Comparison of ENCODE assay signal across 32 cellular contexts in genomic region chr18:80163183-80163582, GRCh38.
"Had no signal": no experiment of that assay in that cellular context is flagged by ENCODE, and none has a peak within 500 bp of the region (broad histone marks: within the 10 kb centered on the region; RNA-seq: fewer than 3 reads in every experiment).

No MANE protein-coding gene starts in this region.

- H3K4me3 ChIP-seq: ascending aorta, breast epithelium, cardiac muscle cell, colonic mucosa, dorsolateral prefrontal cortex had no signal

- H3K27ac ChIP-seq: ascending aorta, breast epithelium, cardiac muscle cell, colonic mucosa, dorsolateral prefrontal cortex had no signal

- ATAC-seq: activated CD4-positive, alpha-beta T cell treated with anti-CD3 and anti-CD28 coated beads for 36 hours; activated naive CD4-positive, alpha-beta T cell treated with anti-CD3 and anti-CD28 coated beads, Interleukin-2, amount 50 U/mL, for 72 hours; esophagus mucosa; T-helper 17 cell had no signal

- H3K4me1 ChIP-seq: ascending aorta, breast epithelium, colonic mucosa had no signal

- H3K36me3 Mint-ChIP-seq: activated naive CD4-positive, alpha-beta T cell treated with anti-CD3 and anti-CD28 coated beads, Interleukin-2, amount 10 ng/mL, durations not matched to agents 7 days and 5 days; activated naive CD8-positive, alpha-beta T cell treated with anti-CD3 and anti-CD28 coated beads, Interleukin-2, amount 10 ng/mL, durations not matched to agents 7 days and 5 days had no signal

- H3K36me3 ChIP-seq: breast epithelium, cardiac muscle cell, colonic mucosa had no signal

- H3K27ac Mint-ChIP-seq: activated CD4-positive, alpha-beta memory T cell treated with anti-CD3 and anti-CD28 coated beads, Interleukin-2, amount 10 ng/mL, durations not matched to agents 7 days and 5 days; activated CD4-positive, alpha-beta T cell treated with anti-CD3 and anti-CD28 coated beads for 36 hours; activated CD4-positive, alpha-beta T cell treated with anti-CD3 and anti-CD28 coated beads, Interleukin-2, amount 10 ng/mL, durations not matched to agents 24 days and 14 days; activated naive CD4-positive, alpha-beta T cell treated with anti-CD3 and anti-CD28 coated beads, Interleukin-2, amount 10 ng/mL, durations not matched to agents 7 days and 5 days; activated naive CD4-positive, alpha-beta T cell treated with anti-CD3 and anti-CD28 coated beads, Interleukin-2, amount 50 U/mL, for 72 hours; activated naive CD8-positive, alpha-beta T cell treated with anti-CD3 and anti-CD28 coated beads, Interleukin-2, amount 10 ng/mL, durations not matched to agents 7 days and 5 days; activated T-helper 1 cell treated with anti-CD3 and anti-CD28 coated beads, Interleukin-12 subunit alpha, Interleukin-12 subunit beta, Interleukin-2, Interleukin-4 antibody, amounts not matched to agents 30 ng/mL and 10 ng/mL and 1 ng/mL, durations not matched to agents 14 hours and 24 hours and 36 hours; activated T-helper 2 cell treated with anti-CD3 and anti-CD28 coated beads, Interferon-gamma antibody, Interleukin-2, Interleukin-4, amounts not matched to agents 10 μg/mL and 5 μg/mL and 100 μg/mL, durations not matched to agents 14 hours and 24 hours and 36 hours; dendritic cell treated with granulocyte-macrophage colony-stimulating factor and Interleukin-4, amounts not matched to agents 40 ng/mL and 50 ng/mL, for 4 days; endodermal cell; T-helper 17 cell; T-helper 2 cell treated with Interferon-gamma antibody and Interleukin-4, amounts not matched to agents 5 μg/mL and 100 μg/mL, for 36 hours had no signal

- H3K9me3 ChIP-seq: breast epithelium, colonic mucosa had no signal

- H3K4me1 Mint-ChIP-seq: activated CD4-positive, alpha-beta T cell treated with anti-CD3 and anti-CD28 coated beads for 36 hours; activated CD4-positive, alpha-beta T cell treated with anti-CD3 and anti-CD28 coated beads, Interleukin-2, amount 10 ng/mL, durations not matched to agents 24 days and 14 days; activated naive CD8-positive, alpha-beta T cell treated with anti-CD3 and anti-CD28 coated beads, Interleukin-2, amount 10 ng/mL, durations not matched to agents 7 days and 5 days; brain; endodermal cell had no signal

- H3K4me3 Mint-ChIP-seq: activated CD4-positive, alpha-beta memory T cell treated with anti-CD3 and anti-CD28 coated beads, Interleukin-2, amount 10 ng/mL, durations not matched to agents 7 days and 5 days; activated CD4-positive, alpha-beta T cell treated with anti-CD3 and anti-CD28 coated beads for 36 hours; activated CD4-positive, alpha-beta T cell treated with anti-CD3 and anti-CD28 coated beads, Interleukin-2, amount 10 ng/mL, durations not matched to agents 24 days and 14 days; activated naive CD4-positive, alpha-beta T cell treated with anti-CD3 and anti-CD28 coated beads, Interleukin-2, amount 10 ng/mL, durations not matched to agents 7 days and 5 days; activated naive CD8-positive, alpha-beta T cell treated with anti-CD3 and anti-CD28 coated beads, Interleukin-2, amount 10 ng/mL, durations not matched to agents 7 days and 5 days; activated T-helper 1 cell treated with anti-CD3 and anti-CD28 coated beads, Interleukin-12 subunit alpha, Interleukin-12 subunit beta, Interleukin-2, Interleukin-4 antibody, amounts not matched to agents 30 ng/mL and 10 ng/mL and 1 ng/mL, durations not matched to agents 14 hours and 24 hours and 36 hours; brain; dendritic cell treated with granulocyte-macrophage colony-stimulating factor and Interleukin-4, amounts not matched to agents 40 ng/mL and 50 ng/mL, for 4 days; endodermal cell; T-helper 17 cell; T-helper 2 cell treated with Interferon-gamma antibody and Interleukin-4, amounts not matched to agents 5 μg/mL and 100 μg/mL, for 36 hours had no signal

- DNase-seq: activated CD4-positive, alpha-beta T cell treated with anti-CD3 and anti-CD28 coated beads for 36 hours; activated CD4-positive, alpha-beta T cell treated with anti-CD3 and anti-CD28 coated beads, Interleukin-2, amount 10 ng/mL, durations not matched to agents 24 days and 14 days; activated CD4-positive, alpha-beta T cell treated with anti-CD3 and anti-CD28 coated beads, Interleukin-2, amount 50 U/mL, for 4 hours; activated CD4-positive, CD25-positive, alpha-beta regulatory T cell; activated CD4-positive, CD25-positive, alpha-beta regulatory T cell treated with anti-CD3 and anti-CD28 coated beads, Interleukin-2, amount 50 U/mL, for 72 hours; activated effector memory CD4-positive, alpha-beta T cell treated with anti-CD3 and anti-CD28 coated beads, Interleukin-2, amount 50 U/mL, for 16 hours; activated naive CD4-positive, alpha-beta T cell treated with anti-CD3 and anti-CD28 coated beads, Interleukin-2, amount 10 ng/mL, durations not matched to agents 7 days and 5 days; activated naive CD8-positive, alpha-beta T cell treated with anti-CD3 and anti-CD28 coated beads, Interleukin-2, amount 10 ng/mL, durations not matched to agents 7 days and 5 days; activated T-cell treated with anti-CD3 and anti-CD28 coated beads, Interleukin-2, amount 50 U/mL, for 1 hour; activated T-cell treated with anti-CD3 and anti-CD28 coated beads, Interleukin-2, amount 50 U/mL, for 48 hours; central memory CD4-positive, alpha-beta T cell; cerebellar nuclear complex; colonic mucosa; dorsolateral prefrontal cortex; effector memory CD4-positive, alpha-beta T cell; foreskin fibroblast; glutamatergic neuron; T-helper 1 cell; T-helper 17 cell; T1000 had no signal

- H3K27me3 ChIP-seq: ascending aorta, breast epithelium, cardiac muscle cell, colonic mucosa, dorsolateral prefrontal cortex had no signal
